8 cellular contexts compared by ENCODE assay signal in the genomic region with DNA sequence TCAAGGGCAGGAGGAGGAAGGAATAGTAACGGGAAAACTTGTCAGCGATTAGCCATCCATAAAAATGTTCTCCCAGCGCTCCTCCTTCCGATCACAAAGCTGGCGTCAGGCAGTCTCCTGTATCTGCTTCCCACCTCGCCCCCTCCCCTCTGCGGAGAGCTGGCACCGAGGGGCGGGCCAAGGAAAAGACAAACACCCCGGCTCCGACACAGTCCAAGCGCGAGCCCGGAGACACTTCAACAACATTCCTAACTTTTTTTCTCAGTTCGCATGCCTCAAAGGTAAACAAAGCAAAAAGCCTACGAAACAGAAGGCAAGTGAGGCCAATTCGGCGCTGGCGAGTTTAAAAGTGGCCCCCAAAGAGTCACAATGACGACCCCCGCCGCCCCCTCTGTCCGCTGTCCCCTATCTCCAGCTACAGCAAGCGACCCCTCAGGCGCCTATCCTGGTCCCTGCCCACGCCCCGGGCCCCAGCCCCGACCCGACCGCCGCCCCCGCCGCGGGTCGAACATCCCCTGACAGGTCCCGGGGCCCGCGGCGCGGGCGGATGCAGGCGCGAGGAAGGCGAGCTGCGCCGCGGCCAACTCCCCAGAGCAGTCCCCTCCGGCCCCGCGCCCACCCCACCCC. TPM values are rescaled to one million over a fixed set of nuclear protein-coding genes. Genes with fewer than 3 reads are reported as not detected.
DNase-seq lines count a peak whose midpoint lies in the region; ATAC-seq, FAIRE-seq and TF ChIP-seq lines count a peak whose summit lies in the region.

No MANE protein-coding gene starts in this region.

- H3K4me3 ChIP-seq in GM08714 (ENCODE audit: low read length): peak overlapping the region; percentile 7; the same call in 1 of the 2 replicates
- peak overlapping the region; percentile 55 to 86 (median 72) for H3K4me3 ChIP-seq in H1 (ENCODE audit: extremely low read depth in 1 of 4, insufficient read depth in 2 of 4, low read depth in 3 of 4, low read length in 4 of 4)
- peak overlapping the region; percentile 67 for H3K4me3 ChIP-seq in mesodermal cell (ENCODE audit: extremely low read depth, insufficient read depth, low read length, poor library complexity, severe bottlenecking)

- DNase-seq in RCC 7860 (ENCODE audit: low spot score): peak; percentile 27
- DNase-seq in H1 (ENCODE audit: low read depth in 1 of 2, low spot score in 2 of 2): peak in 1 of 2 experiments; percentile 67
- DNase-seq in urothelium cell line (ENCODE audit: low spot score): peak; percentile 26
- no peak for DNase-seq in D721Med (ENCODE audit: insufficient read length, low spot score)

- no peak overlapping the region for H2BK15ac ChIP-seq in H1 (ENCODE audit: low read length)

- no peak overlapping the region for H4K91ac ChIP-seq in H1 (replicated peaks; ENCODE audit: insufficient read length, low read length)

- H3K18ac ChIP-seq in H1 (ENCODE audit: extremely low read depth, low read length): no peak overlapping the region

- CTCF ChIA-PET in H1 (lab: Charles Lee; ENCODE audit: partially characterized antibody): interaction anchor here (1.0 to 2.4 kb wide), 3 partner anchors 15 to 61 kb away, joined by 3 to 5 read pairs (median 4); no protein-coding TSS in a partner anchor

- H3K9me3 ChIP-seq in H1 (ENCODE audit: insufficient read depth in 2 of 2, low read depth in 1 of 2, low read length in 1 of 2) (no peaks in the 10 kb centered on the region), mesodermal cell (ENCODE audit: control insufficient read depth, low read length) (no peaks in the 10 kb centered on the region)

- no peak overlapping the region for H3K56ac ChIP-seq in H1 (replicated peaks; ENCODE audit: insufficient read length, low read depth, low read length)

- H3K27ac ChIP-seq in H1 (ENCODE audit: low read depth, low read length): no peak overlapping the region
- peak overlapping the region; percentile 86 for H3K27ac ChIP-seq in mesodermal cell (ENCODE audit: low read depth, low read length, severe bottlenecking)

- TF ChIP-seq POLR2A in H1 (IDR thresholded peaks at IDR 0.05; ENCODE audit: control extremely low read depth in 1 of 2, low read depth in 2 of 2, low read length in 2 of 2): no peak

- peak; percentile 18 for ATAC-seq in HG03039 (IDR thresholded peaks at IDR 0.05; ENCODE audit: unreplicated experiment)
- ATAC-seq in GM19328 (IDR thresholded peaks at IDR 0.05; ENCODE audit: unreplicated experiment): no peak

- no peak overlapping the region for H2BK120ac ChIP-seq in H1 (replicated peaks; ENCODE audit: low read depth, low read length)

- peak overlapping the region; percentile 62 to 83 for H3K4me2 ChIP-seq in H1 (ENCODE audit: insufficient read depth in 1 of 2, low read depth in 2 of 2, low read length in 2 of 2)

- no peak overlapping the region for H2AK5ac ChIP-seq in H1 (ENCODE audit: low read depth, low read length)

- H3K36me3 ChIP-seq in H1 (ENCODE audit: control insufficient read depth in 2 of 4, insufficient read depth in 4 of 4, low read length in 3 of 4) (no peaks in the 10 kb centered on the region), mesodermal cell (ENCODE audit: control insufficient read depth, insufficient read depth, low read length) (no peaks in the 10 kb centered on the region)

- no peaks in the 10 kb centered on the region for H3K79me1 ChIP-seq in H1 (ENCODE audit: low read depth, low read length)

- H3K9ac ChIP-seq in H1 (replicated peaks in 1 of 4; ENCODE audit: extremely low read depth in 1 of 4, low read depth in 3 of 4, low read length in 3 of 4): 0 out of 7 replicates have a peak overlapping the region, but pooled peaks of 2 of the 4 experiments have one; percentile 11 to 13

- peak overlapping the region; percentile 3; the same call in 1 of the 2 replicates for H4K8ac ChIP-seq in H1 (ENCODE audit: extremely low read depth, insufficient read depth, low read length)

- TF ChIP-seq EP300 in H1 (IDR thresholded peaks at IDR 0.05; ENCODE audit: borderline replicate concordance in 1 of 2, low read depth in 2 of 2, low read length in 2 of 2): no peak

- FAIRE-seq in RCC 7860 (lab: Jason Lieb, UNC): no peak
- FAIRE-seq in H1 (lab: Jason Lieb, UNC): no peak
- no peak for FAIRE-seq in urothelium cell line (lab: Jason Lieb, UNC)
- FAIRE-seq in D721Med (lab: Jason Lieb, UNC): no peak

- H2BK12ac ChIP-seq in H1 (ENCODE audit: low read depth, low read length): no peak overlapping the region

- no peak overlapping the region for H3K14ac ChIP-seq in H1 (ENCODE audit: insufficient read length)

- TF ChIP-seq RAD21 in H1 (IDR thresholded peaks at IDR 0.05 in 1 of 2, conservative IDR thresholded peaks at IDR 0.05 in 1 of 2; ENCODE audit: low read depth in 2 of 2, low read length in 2 of 2): no peak

- peaks cover 10% of the 10 kb centered on the region; the same call in 1 of the 2 replicates for H3K23me2 ChIP-seq in H1 (ENCODE audit: low read depth, low read length)

- no peak overlapping the region for H3K23ac ChIP-seq in H1 (ENCODE audit: insufficient read length)

- no peaks in the 10 kb centered on the region for H3K79me2 ChIP-seq in H1 (ENCODE audit: control insufficient read depth in 1 of 2, insufficient read depth in 2 of 2, low read length in 2 of 2)

- H2AFZ ChIP-seq in H1 (ENCODE audit: low read length): 0 out of 2 replicates have a peak overlapping the region, but pooled peaks have one; percentile 54

- WGBS in H1 (ENCODE audit: extremely low coverage in 1 of 2, insufficient coverage in 1 of 2, insufficient read length in 1 of 2, insufficient replicate concordance in 2 of 2, low coverage in 1 of 2, low lambda C conversion rate in 2 of 2, missing lambda C conversion rate in 1 of 2), 2 experiments: 1% methylated on average over 33 of the region's 50 CpGs; no CpG with 5 or more reads in 1 of the 2 experiments
- WGBS in mesodermal cell (ENCODE audit: insufficient coverage in 2 of 2), 2 experiments: 0% methylated on average over 9 to 13 of the region's 50 CpGs

- H2BK5ac ChIP-seq in H1 (ENCODE audit: low read depth, low read length): no peak overlapping the region

- H2BK20ac ChIP-seq in H1 (ENCODE audit: low read length): no peak overlapping the region

- no peaks in the 10 kb centered on the region for H4K20me1 ChIP-seq in H1 (replicated peaks in 1 of 2; ENCODE audit: control insufficient read depth in 1 of 2, insufficient read depth in 2 of 2, low read length in 2 of 2)

- H3K4me1 ChIP-seq in H1 (replicated peaks in 1 of 4; ENCODE audit: control insufficient read depth in 3 of 4, insufficient read depth in 4 of 4, low read length in 3 of 4) (peaks cover 3 to 5% (median 4%) of the 10 kb centered on the region in 4 experiments; a peak in 3 of 7 replicates), mesodermal cell (ENCODE audit: control insufficient read depth, insufficient read depth, low read length, poor library complexity, severe bottlenecking) (peaks cover 26% of the 10 kb centered on the region)

- no peak for TF ChIP-seq CTCF in H1 (IDR thresholded peaks at IDR 0.05; ENCODE audit: control extremely low read depth in 1 of 3, insufficient read depth in 1 of 3, low read depth in 1 of 3, low read length in 3 of 3)
- TF ChIP-seq CTCF in D721Med (IDR thresholded peaks at IDR 0.05; ENCODE audit: insufficient read depth, missing control alignments): no peak

- H3K27me3 ChIP-seq in H1 (replicated peaks in 1 of 4; ENCODE audit: control insufficient read depth in 3 of 4, extremely low read depth in 1 of 4, insufficient read depth in 3 of 4, low read length in 3 of 4): peaks cover 1 to 20% (median 16%) of the 10 kb centered on the region in 4 experiments

- POLR2A ChIA-PET in H1 (lab: Charles Lee; ENCODE audit: partially characterized antibody): no interaction called here

- no peak overlapping the region for H4K5ac ChIP-seq in H1 (ENCODE audit: insufficient read length, low read depth, low read length)

- no peak overlapping the region for H3K4ac ChIP-seq in H1 (replicated peaks; ENCODE audit: insufficient read length, low read depth, low read length)

TF ChIP-seq in H1, 55 proteins besides CTCF, POLR2A, EP300 and RAD21:
- TF ChIP-seq SUZ12 (IDR thresholded peaks at IDR 0.05; ENCODE audit: low read length): peak; percentile 29; the same call in 1 of the 2 replicates
- TF ChIP-seq KDM4A (IDR thresholded peaks at IDR 0.05; ENCODE audit: low read depth, low read length, severe bottlenecking): peak; percentile 35
- TF ChIP-seq SIN3A (conservative IDR thresholded peaks at IDR 0.05 in 1 of 2, IDR thresholded peaks at IDR 0.05 in 1 of 2; ENCODE audit: low read depth in 1 of 2, low read length in 2 of 2): 0 out of 4 replicates have a peak, but pooled peaks of 1 of the 2 experiments have one; percentile 19
- no peak for TF ChIP-seq TBP (IDR thresholded peaks at IDR 0.05; ENCODE audit: low read depth, low read length)
- peak; percentile 55 for TF ChIP-seq ASH2L (IDR thresholded peaks at IDR 0.05; ENCODE audit: low read length)
- no peak for TF ChIP-seq SIRT6 (IDR thresholded peaks at IDR 0.05; ENCODE audit: low read length)
- TF ChIP-seq PHF8 (conservative IDR thresholded peaks at IDR 0.05; ENCODE audit: low read depth, low read length): 0 out of 2 replicates have a peak, but pooled peaks have one; percentile 2
TF ChIP-seq in H1: peak in this region for 5.

RNA-seq across cellular contexts. Expression of a gene that starts 0.7 kb away (rescaled TPM):
- total RNA-seq in H1 (2021; fragmentation: NEBNext Ultra II Directional; extraction: Animal tissue kit (Norgen Biotek cat#: 25700)): 1.0 and 1.4 TPM in 2 replicates
- 0.39 and 0.45 TPM in 2 replicates for polyA plus RNA-seq in H1 (2011; rRNA removed)
- 0.27 TPM for polyA plus RNA-seq in H1 (2011; cell fraction: cytosol; rRNA removed)
- 1.4 TPM for polyA plus RNA-seq in H1 (2011; cell fraction: nucleus; rRNA removed)
- 0.45 to 0.81 TPM (median 0.50 TPM) in 4 replicates for polyA plus RNA-seq in H1 (2012, experiment 1 of 2)
- 0.07 TPM for polyA plus RNA-seq in H1 (2012, experiment 2 of 2)
- 0.41 TPM for polyA plus RNA-seq in H1 (2013, experiment 1 of 2)
- 0.52 TPM for polyA plus RNA-seq in H1 (2013, experiment 2 of 2)
- 0.76 and 0.88 TPM in 2 replicates for polyA minus RNA-seq in H1 (2011; rRNA and poly(A)+ RNA removed)
- 0.44 TPM for polyA minus RNA-seq in H1 (2011; cell fraction: cytosol; rRNA and poly(A)+ RNA removed)
- 0.90 TPM for polyA minus RNA-seq in H1 (2011; cell fraction: nucleus; rRNA and poly(A)+ RNA removed)
- 23.3 TPM for polyA plus RNA-seq in mesodermal cell (2013, experiment 1 of 2)
- 27.5 TPM for polyA plus RNA-seq in mesodermal cell (2013, experiment 2 of 2)

Comparison
In these comparisons a context has a peak if more than half of its experiments do, and no peak if none do; other contexts are left out.
1. H3K4me3 ChIP-seq: peak in every context shown above with its lines; median percentile 72 in H1; 67 in mesodermal cell; 7 in GM08714.